Comparison of ENCODE assay signal across 18 cellular contexts in genomic region chr10:99526861-99527504, GRCh38. TPM values are rescaled to one million over a fixed set of nuclear protein-coding genes. Genes with fewer than 3 reads are reported as not detected.
A peak's percentile ranks its signal among the peaks of the same experiment; 100 is the strongest.
DNase-seq lines count a peak whose midpoint lies in the region; TF ChIP-seq lines count a peak whose summit lies in the region.
"Had no signal": no experiment of that assay in that cellular context is flagged by ENCODE, and none has a peak within 500 bp of the region (broad histone marks: within the 10 kb centered on the region; RNA-seq: fewer than 3 reads in every experiment).

No MANE protein-coding gene starts in this region.

- CTCF ChIA-PET in HEK293T (lab: Yijun Ruan, JAX): no interaction called here

- H3K79me2 ChIP-seq in osteoblast (ENCODE audit: insufficient read depth, low read length): no peaks in the 10 kb centered on the region

- POLR2A ChIA-PET in HEK293T (lab: Yijun Ruan, JAX): no interaction called here

- 4% methylated on average over 24 of the region's 24 CpGs for WGBS in HUES64

- DNase-seq in endothelial cell (ENCODE audit: low spot score) (no peak), osteoblast (ENCODE audit: insufficient read length, low spot score, missing footprints) (peak; percentile 75), middle frontal gyrus (ENCODE audit: extremely low spot score, low spot score) (no peak), HEK293T (ENCODE audit: extremely low spot score) (no peak), DMS 273 (lab: John Stamatoyannopoulos, UW; ENCODE audit: unreplicated experiment) (no peak)
- no peak for DNase-seq in activated CD4-positive, alpha-beta T cell treated with anti-CD3 and anti-CD28 coated beads for 4 hours
- DNase-seq: C1 segment of cervical spinal cord, DMS153, NCI-H1417, NCI-H1930, NCI-H2171, NCI-H774, SIG-M5 had no signal

- H3K9me3 ChIP-seq in ES-I3 (ENCODE audit: control insufficient read depth, insufficient read depth, low read length) (no peaks in the 10 kb centered on the region), HUES64 (ENCODE audit: insufficient read depth, low read depth, low read length) (no peaks in the 10 kb centered on the region), osteoblast (ENCODE audit: low read depth, low read length) (no peaks in the 10 kb centered on the region)

- H3K27me3 Mint-ChIP-seq in endothelial cell (ENCODE audit: unreplicated experiment): peaks cover 9% of the 10 kb centered on the region

- H3K9ac ChIP-seq in ES-I3 (ENCODE audit: low read depth, low read length) (peak overlapping the region; percentile 12; the same call in 1 of the 2 replicates), HUES64 (ENCODE audit: low read depth, low read length) (no peak overlapping the region)

- peaks cover 8% of the 10 kb centered on the region for H3K36me3 Mint-ChIP-seq in endothelial cell (ENCODE audit: low read depth, unreplicated experiment)

- H3K27ac Mint-ChIP-seq in endothelial cell (ENCODE audit: unreplicated experiment): peak overlapping the region; percentile 24

- no peaks in the 10 kb centered on the region for H3K9me3 Mint-ChIP-seq in endothelial cell (ENCODE audit: unreplicated experiment)

- H3K4me1 ChIP-seq in ES-I3 (ENCODE audit: insufficient read depth, low read length): peaks cover 12% of the 10 kb centered on the region; the same call in 1 of the 2 replicates
- H3K4me1 ChIP-seq in HUES64 (ENCODE audit: insufficient read depth, low read length): peaks cover 46% of the 10 kb centered on the region
- H3K4me1 ChIP-seq in osteoblast (ENCODE audit: insufficient read depth, low read length): no peaks in the 10 kb centered on the region

- H3K27me3 ChIP-seq in HUES64 (ENCODE audit: insufficient read depth, low read length): peaks cover 100% of the 10 kb centered on the region
- peaks cover 99% of the 10 kb centered on the region for H3K27me3 ChIP-seq in osteoblast (ENCODE audit: insufficient read depth, low read length)

- H3K36me3 ChIP-seq in ES-I3 (ENCODE audit: insufficient read depth, low read length): no peaks in the 10 kb centered on the region
- no peaks in the 10 kb centered on the region for H3K36me3 ChIP-seq in HUES64 (ENCODE audit: insufficient read depth, low read length)
- no peaks in the 10 kb centered on the region for H3K36me3 ChIP-seq in osteoblast (ENCODE audit: insufficient read depth, low read length)

- no peak overlapping the region for H3K4me3 Mint-ChIP-seq in endothelial cell (ENCODE audit: unreplicated experiment)

- TF ChIP-seq CTCF in endothelial cell (IDR thresholded peaks at IDR 0.05; ENCODE audit: unreplicated experiment) (no peak), osteoblast (IDR thresholded peaks at IDR 0.05; ENCODE audit: extremely low read depth, low read depth, low read length) (no peak)

- no peak overlapping the region for H2AFZ ChIP-seq in osteoblast (ENCODE audit: low read length)

- H3K27ac ChIP-seq in HUES64 (ENCODE audit: low read depth, low read length) (no peak overlapping the region), osteoblast (ENCODE audit: low read depth, low read length) (no peak overlapping the region)

- no peaks in the 10 kb centered on the region for H4K20me1 ChIP-seq in osteoblast (ENCODE audit: insufficient read depth, low read length)

- no peak overlapping the region for H3K4me2 ChIP-seq in osteoblast (ENCODE audit: insufficient read depth, low read length)

- H3K4me3 ChIP-seq in HUES64 (ENCODE audit: low read length) (peak overlapping the region; percentile 23; the same call in 1 of the 2 replicates), osteoblast (ENCODE audit: insufficient read depth, low read length) (no peak overlapping the region)
- H3K4me3 ChIP-seq: GM12878 had no signal

- H3K4me1 Mint-ChIP-seq in endothelial cell (ENCODE audit: unreplicated experiment): peaks cover 71% of the 10 kb centered on the region

TF ChIP-seq in HEK293T, 16 proteins besides CTCF, POLR2A, EP300 and RAD21:
- TF ChIP-seq ARNT (IDR thresholded peaks at IDR 0.05) (no peak), FOXK2 (IDR thresholded peaks at IDR 0.05) (no peak), L3MBTL2 (conservative IDR thresholded peaks at IDR 0.05) (no peak), ELF4 (IDR thresholded peaks at IDR 0.05) (no peak), SUZ12 (IDR thresholded peaks at IDR 0.05) (no peak), NFRKB (IDR thresholded peaks at IDR 0.05) (no peak), SP1 (IDR thresholded peaks at IDR 0.05) (no peak), CTBP1 (IDR thresholded peaks at IDR 0.05; ENCODE audit: borderline replicate concordance) (no peak), TARDBP (IDR thresholded peaks at IDR 0.05) (no peak), ZNF384 (IDR thresholded peaks at IDR 0.05) (no peak), FOXA1 (IDR thresholded peaks at IDR 0.05) (no peak), LEF1 (IDR thresholded peaks at IDR 0.05; ENCODE audit: borderline replicate concordance) (no peak), BHLHE40 (IDR thresholded peaks at IDR 0.05; ENCODE audit: borderline replicate concordance) (no peak), FOXM1 (IDR thresholded peaks at IDR 0.05; ENCODE audit: borderline replicate concordance) (no peak), HDGF (IDR thresholded peaks at IDR 0.05; ENCODE audit: borderline replicate concordance) (no peak)
- TF ChIP-seq, protein P1, sequence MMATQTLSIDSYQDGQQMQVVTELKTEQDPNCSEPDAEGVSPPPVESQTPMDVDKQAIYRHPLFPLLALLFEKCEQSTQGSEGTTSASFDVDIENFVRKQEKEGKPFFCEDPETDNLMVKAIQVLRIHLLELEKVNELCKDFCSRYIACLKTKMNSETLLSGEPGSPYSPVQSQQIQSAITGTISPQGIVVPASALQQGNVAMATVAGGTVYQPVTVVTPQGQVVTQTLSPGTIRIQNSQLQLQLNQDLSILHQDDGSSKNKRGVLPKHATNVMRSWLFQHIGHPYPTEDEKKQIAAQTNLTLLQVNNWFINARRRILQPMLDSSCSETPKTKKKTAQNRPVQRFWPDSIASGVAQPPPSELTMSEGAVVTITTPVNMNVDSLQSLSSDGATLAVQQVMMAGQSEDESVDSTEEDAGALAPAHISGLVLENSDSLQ (IDR thresholded peaks at IDR 0.05): no peak

RNA-seq across cellular contexts. Expression of gene NKX2-3, which starts 5.8 kb away (rescaled TPM):
- polyA plus RNA-seq in HUES64 (2013, experiment 1 of 2): not detected
- not detected for polyA plus RNA-seq in HUES64 (2013, experiment 2 of 2)
- total RNA-seq in endothelial cell (ENCODE audit: unreplicated experiment) (0.82 TPM), osteoblast (not detected in 2 replicates)
- total RNA-seq: GM12878, LHCN-M2 had no signal
- polyA plus RNA-seq: GM12878, IgD-negative memory B cell had no signal
